In the genomic region with DNA sequence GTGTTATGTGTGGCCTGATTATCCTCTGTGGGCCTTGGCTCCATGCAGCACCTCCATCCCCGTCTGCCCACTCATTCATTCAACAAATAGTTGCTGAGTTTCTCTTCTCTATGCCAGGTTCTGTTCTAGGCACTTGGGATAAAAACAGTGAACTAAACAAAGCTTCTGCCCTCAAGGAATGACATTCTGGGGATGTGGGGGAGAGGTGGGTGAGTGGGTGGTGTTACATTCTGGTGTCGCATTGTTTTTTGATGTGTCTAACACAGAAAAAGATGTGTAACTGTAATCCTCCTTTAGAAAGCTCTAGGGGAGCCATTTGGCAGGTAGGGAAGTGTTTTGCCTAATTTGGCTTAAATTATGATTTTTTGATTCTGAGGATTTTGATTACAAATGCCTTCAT, we compare ENCODE assay signal across 15 cellular contexts. TPM values are rescaled to one million over a fixed set of nuclear protein-coding genes. Genes with fewer than 3 reads are reported as not detected.
DNase-seq lines count a peak whose midpoint lies in the region; TF ChIP-seq lines count a peak whose summit lies in the region.
"Had no signal": no experiment of that assay in that cellular context is flagged by ENCODE, and none has a peak within 500 bp of the region (broad histone marks: within the 10 kb centered on the region; RNA-seq: fewer than 3 reads in every experiment).

No MANE protein-coding gene starts in this region.

- H3K4me3 Mint-ChIP-seq in type B pancreatic cell = peak overlapping the region; percentile 18

- peaks cover 68% of the 10 kb centered on the region for H3K4me1 Mint-ChIP-seq in type B pancreatic cell (ENCODE audit: unreplicated experiment)

- no peak overlapping the region for H2AFZ ChIP-seq in neuronal stem cell (ENCODE audit: low read length)
- H2AFZ ChIP-seq: PC-9 had no signal

- peaks cover 52% of the 10 kb centered on the region for H3K4me1 ChIP-seq in SJCRH30
- H3K4me1 ChIP-seq in mesendoderm (ENCODE audit: control insufficient read depth, low read depth, low read length) = peaks cover 27% of the 10 kb centered on the region
- H3K4me1 ChIP-seq in neuronal stem cell (ENCODE audit: control insufficient read depth in 2 of 2, insufficient read depth in 1 of 2, low read depth in 1 of 2, low read length in 2 of 2) = peaks cover 7 to 20% of the 10 kb centered on the region in 2 donors

- no peaks in the 10 kb centered on the region for H3K36me3 ChIP-seq in SJCRH30
- no peaks in the 10 kb centered on the region for H3K36me3 ChIP-seq in mesendoderm (ENCODE audit: control insufficient read depth, insufficient read depth, low read length)
- no peaks in the 10 kb centered on the region for H3K36me3 ChIP-seq in neuronal stem cell (replicated peaks in 1 of 2; ENCODE audit: control insufficient read depth in 2 of 2, insufficient read depth in 2 of 2, low read length in 2 of 2)
- H3K36me3 ChIP-seq: MG63 had no signal

- H3K79me2 ChIP-seq in mesendoderm (ENCODE audit: control insufficient read depth, insufficient read depth, low read length) = no peaks in the 10 kb centered on the region

- no peak overlapping the region for H4K5ac ChIP-seq in mesendoderm (ENCODE audit: low read length)

- H3K23ac ChIP-seq in mesendoderm (ENCODE audit: low read length) (no peak overlapping the region), neuronal stem cell (ENCODE audit: low read depth, low read length, poor library complexity) (no peak overlapping the region)

- H2BK5ac ChIP-seq in mesendoderm (ENCODE audit: low read length) (no peak overlapping the region), neuronal stem cell (ENCODE audit: low read length) (no peak overlapping the region)

- H2BK15ac ChIP-seq in mesendoderm (replicated peaks; ENCODE audit: low read depth) = no peak overlapping the region
- H2BK15ac ChIP-seq in neuronal stem cell (ENCODE audit: low read length) = no peak overlapping the region

- no peak overlapping the region for H2AK5ac ChIP-seq in mesendoderm (ENCODE audit: low read length)
- H2AK5ac ChIP-seq in neuronal stem cell (ENCODE audit: low read depth, low read length) = no peak overlapping the region

- no CpG with 5 or more reads among the region's 2 CpGs for WGBS in mesendoderm (ENCODE audit: extremely low coverage, insufficient coverage, low lambda C conversion rate)
- WGBS in neuronal stem cell (ENCODE audit: extremely low coverage in 2 of 2, insufficient read length in 2 of 2, insufficient replicate concordance in 1 of 2), 2 donors = no CpG with 5 or more reads among the region's 2 CpGs

- DNase-seq in DMS79 treated with DMSO at 0.1 percent for 48 hours (lab: John Stamatoyannopoulos, UW) (peak; percentile 72), DMS79 (lab: John Stamatoyannopoulos, UW) (no peak), SJCRH30 (peak in 1 of 2 experiments; percentile 50), mesendoderm (no peak), type B pancreatic cell (ENCODE audit: extremely low spot score, unreplicated experiment) (no peak), neuronal stem cell (ENCODE audit: low spot score) (no peak), midbrain (lab: John Stamatoyannopoulos, UW) (no peak)
- no peak for DNase-seq in stimulated activated naive CD4-positive, alpha-beta T cell (lab: John Stamatoyannopoulos, UW)
- DNase-seq: C1 segment of cervical spinal cord; EL; MG63; NCI-H1092; NK-92 treated with Interleukin-12 subunit alpha and Interleukin-12 subunit beta, amount 100 ng/mL, for 24 hours; PC-9 had no signal

- H3K4ac ChIP-seq in mesendoderm (ENCODE audit: low read depth, low read length) = no peak overlapping the region
- no peak overlapping the region for H3K4ac ChIP-seq in neuronal stem cell (ENCODE audit: low read length)

- no peak overlapping the region for H4K8ac ChIP-seq in mesendoderm (ENCODE audit: low read depth, low read length)
- no peak overlapping the region for H4K8ac ChIP-seq in neuronal stem cell (ENCODE audit: low read depth, low read length)

- peak overlapping the region; percentile 72 for H3K27ac ChIP-seq in SJCRH30
- no peak overlapping the region for H3K27ac ChIP-seq in mesendoderm (ENCODE audit: low read depth, low read length)
- no peak overlapping the region for H3K27ac ChIP-seq in neuronal stem cell (replicated peaks; ENCODE audit: low read length)
- H3K27ac ChIP-seq: 22Rv1, PC-9 had no signal

- H3K27me3 ChIP-seq in SJCRH30 = no peaks in the 10 kb centered on the region
- peaks cover 2% of the 10 kb centered on the region for H3K27me3 ChIP-seq in mesendoderm (ENCODE audit: insufficient read depth, low read length, poor library complexity)
- H3K27me3 ChIP-seq in neuronal stem cell (ENCODE audit: control insufficient read depth in 3 of 3, insufficient read depth in 3 of 3, low read depth in 1 of 3, low read length in 3 of 3) = peaks cover 0 to 2% (median 0%) of the 10 kb centered on the region in 3 experiments
- H3K27me3 ChIP-seq: MG63 had no signal

- H2BK12ac ChIP-seq in neuronal stem cell (ENCODE audit: low read length) = no peak overlapping the region

- peaks cover 3% of the 10 kb centered on the region for H3K36me3 Mint-ChIP-seq in type B pancreatic cell

- no peaks in the 10 kb centered on the region for H3K9me3 ChIP-seq in SJCRH30 (replicated peaks)
- H3K9me3 ChIP-seq in neuronal stem cell (replicated peaks in 1 of 2; ENCODE audit: control insufficient read depth in 2 of 2, insufficient read depth in 1 of 2, low read depth in 1 of 2, low read length in 2 of 2) = no peaks in the 10 kb centered on the region
- H3K9me3 ChIP-seq: MG63 had no signal

- no peak overlapping the region for H3K4me2 ChIP-seq in mesendoderm (ENCODE audit: low read length)
- H3K4me2 ChIP-seq in neuronal stem cell (ENCODE audit: insufficient read depth, low read length, poor library complexity, severe bottlenecking) = no peak overlapping the region
- H3K4me2 ChIP-seq: PC-9 had no signal

- TF ChIP-seq CTCF in type B pancreatic cell (conservative IDR thresholded peaks at IDR 0.05) = no peak

- H3K4me3 ChIP-seq in SJCRH30 (peak overlapping the region; percentile 32; the same call in 1 of the 2 replicates), mesendoderm (ENCODE audit: low read length) (no peak overlapping the region), neuronal stem cell (ENCODE audit: low read length in 2 of 2) (no peak overlapping the region)
- H3K4me3 ChIP-seq: PC-9 had no signal

- H4K91ac ChIP-seq in neuronal stem cell (ENCODE audit: low read depth, low read length, poor library complexity) = no peak overlapping the region

- H3K9me3 Mint-ChIP-seq in type B pancreatic cell = no peaks in the 10 kb centered on the region

- H2BK120ac ChIP-seq in mesendoderm (ENCODE audit: low read depth, low read length) = no peak overlapping the region
- H2BK120ac ChIP-seq in neuronal stem cell (ENCODE audit: low read depth, low read length) = no peak overlapping the region

- no peak overlapping the region for H3K56ac ChIP-seq in mesendoderm (ENCODE audit: low read length)

- H3K79me1 ChIP-seq in mesendoderm (ENCODE audit: low read length) (peaks cover 10% of the 10 kb centered on the region), neuronal stem cell (ENCODE audit: low read depth, low read length) (no peaks in the 10 kb centered on the region)

- H3K27me3 Mint-ChIP-seq in type B pancreatic cell = no peaks in the 10 kb centered on the region

- H3K27ac Mint-ChIP-seq in type B pancreatic cell = no peak overlapping the region

- no peak overlapping the region for H3K9ac ChIP-seq in mesendoderm (ENCODE audit: low read length)
- H3K9ac ChIP-seq in neuronal stem cell (ENCODE audit: low read depth, low read length, poor library complexity) = no peak overlapping the region

- H3K14ac ChIP-seq in neuronal stem cell (ENCODE audit: low read length) = no peak overlapping the region

- peak overlapping the region; percentile 3 for H3K18ac ChIP-seq in mesendoderm (ENCODE audit: low read length)
- no peak overlapping the region for H3K18ac ChIP-seq in neuronal stem cell (ENCODE audit: low read length)

RNA-seq across cellular contexts. Expression of gene AUTS2, which starts 21.3 kb away (rescaled TPM):
- 21.9 and 30.1 TPM in 2 replicates for total RNA-seq in SJCRH30 (2014; rRNA removed; shearing (Covaris generic))
- 36.3 TPM for polyA plus RNA-seq in mesendoderm (2013, experiment 1 of 2)
- 35.5 TPM for polyA plus RNA-seq in mesendoderm (2013, experiment 2 of 2)
- 53.8 and 94.1 TPM in 2 replicates for total RNA-seq in type B pancreatic cell (ENCODE audit: low replicate concordance)
- polyA plus RNA-seq in neuronal stem cell (2013, experiment 1 of 2) = 20.8 TPM
- 19.9 TPM for polyA plus RNA-seq in neuronal stem cell (2013, experiment 2 of 2)
- total RNA-seq: PC-9 had no signal
